ENCODE assay signal across 13 cellular contexts in genomic region chr15:91289324-91289723, GRCh38.
DNase-seq lines count a peak whose midpoint lies in the region; ATAC-seq and TF ChIP-seq lines count a peak whose summit lies in the region.
"Had no signal": no experiment of that assay in that cellular context is flagged by ENCODE, and none has a peak within 500 bp of the region (broad histone marks: within the 10 kb centered on the region; RNA-seq: fewer than 3 reads in every experiment).

No MANE protein-coding gene starts in this region.

- TF ChIP-seq CTCF in OCI-LY1 (IDR thresholded peaks at IDR 0.05; ENCODE audit: low read length) = peak; percentile 43; the same call in 1 of the 2 replicates
- peak; percentile 18 for TF ChIP-seq CTCF in left ventricle myocardium inferior (IDR thresholded peaks at IDR 0.05; ENCODE audit: borderline replicate concordance)
- no peak for TF ChIP-seq CTCF in transverse colon (IDR thresholded peaks at IDR 0.05)
- no peak for TF ChIP-seq CTCF in vagina (IDR thresholded peaks at IDR 0.05)
- TF ChIP-seq CTCF in omental fat pad (IDR thresholded peaks at IDR 0.05) = no peak

- in situ Hi-C loops in G401 (cut with HindIII; ENCODE audit: low sequenced_read_pairs) = no loop called here
- in situ Hi-C loops in transverse colon (cut with MboI; ENCODE audit: low pct_ligation_motif_present in 1 of 4, low pct_unique_long_range_greater_than_20kb in 1 of 4, low sequenced_read_pairs in 3 of 4) = no loop called here

- H3K9me2 ChIP-seq in OCI-LY1 (ENCODE audit: low read depth, low read length) = no peaks in the 10 kb centered on the region

- H3K27ac ChIP-seq in OCI-LY1 (ENCODE audit: low read depth, low read length, poor library complexity, severe bottlenecking) (no peak overlapping the region), left ventricle myocardium inferior (replicated peaks) (no peak overlapping the region), transverse colon (no peak overlapping the region), vagina (no peak overlapping the region), SJCRH30 (no peak overlapping the region)

- H3K4me3 ChIP-seq in H7 (ENCODE audit: insufficient read depth, low read depth, low read length) (no peak overlapping the region), OCI-LY1 (ENCODE audit: low read depth, low read length, poor library complexity, severe bottlenecking) (peak overlapping the region; percentile 20), left ventricle myocardium inferior (no peak overlapping the region), transverse colon (no peak overlapping the region), vagina (no peak overlapping the region), SJCRH30 (no peak overlapping the region)

- DNase-seq in G401 (ENCODE audit: low spot score) = peak; percentile 68
- DNase-seq in H7 = peak; percentile 29
- no peak for DNase-seq in left ventricle myocardium inferior
- DNase-seq in transverse colon = no peak
- DNase-seq in vagina (ENCODE audit: extremely low spot score in 2 of 2) = no peak
- DNase-seq in SJCRH30 = no peak
- no peak for DNase-seq in omental fat pad (ENCODE audit: low spot score)
- DNase-seq: activated T-cell treated with anti-CD3 and anti-CD28 coated beads, Interleukin-2, amount 50 U/mL, for 24 hours; NCI-H187; nucleus accumbens; T-helper 2 cell; trophoblast cell had no signal

- no peak overlapping the region for H3K9ac ChIP-seq in OCI-LY1 (ENCODE audit: low read length)

- H3K27me3 ChIP-seq in H7 (ENCODE audit: control insufficient read depth, insufficient read depth, low read length) (no peaks in the 10 kb centered on the region), OCI-LY1 (ENCODE audit: insufficient read depth, low read length) (peaks cover 5% of the 10 kb centered on the region; the same call in 1 of the 2 replicates), left ventricle myocardium inferior (ENCODE audit: low read depth) (no peaks in the 10 kb centered on the region), transverse colon (peaks cover 16% of the 10 kb centered on the region), vagina (no peaks in the 10 kb centered on the region), SJCRH30 (peaks cover 26% of the 10 kb centered on the region)

- no peaks in the 10 kb centered on the region for H3K79me2 ChIP-seq in OCI-LY1 (ENCODE audit: insufficient read depth, low read length)

- intact Hi-C loops in left ventricle myocardium inferior (cut with micrococcal nuclease) = no loop called here
- intact Hi-C loops in transverse colon (cut with DNase I; ENCODE audit: low total_unique reads) = no loop called here
- intact Hi-C loops in vagina (cut with DNase I) = no loop called here

- H3K36me3 ChIP-seq in H7 (replicated peaks; ENCODE audit: control insufficient read depth, insufficient read depth, low read length) (no peaks in the 10 kb centered on the region), OCI-LY1 (ENCODE audit: insufficient read depth, low read length) (no peaks in the 10 kb centered on the region), left ventricle myocardium inferior (no peaks in the 10 kb centered on the region), transverse colon (no peaks in the 10 kb centered on the region), vagina (no peaks in the 10 kb centered on the region), SJCRH30 (no peaks in the 10 kb centered on the region)

- ATAC-seq in omental fat pad (ENCODE audit: low FRiP score) = no peak

- no peak for TF ChIP-seq EP300 in transverse colon (IDR thresholded peaks at IDR 0.05; ENCODE audit: low read depth)

- no peaks in the 10 kb centered on the region for H3K9me3 ChIP-seq in OCI-LY1 (ENCODE audit: low read length)
- H3K9me3 ChIP-seq in left ventricle myocardium inferior (replicated peaks) = no peaks in the 10 kb centered on the region
- no peaks in the 10 kb centered on the region for H3K9me3 ChIP-seq in transverse colon
- H3K9me3 ChIP-seq in vagina = no peaks in the 10 kb centered on the region
- H3K9me3 ChIP-seq in SJCRH30 (replicated peaks) = no peaks in the 10 kb centered on the region

- no peak overlapping the region; the same call in 1 of the 2 replicates for H3K4me2 ChIP-seq in OCI-LY1 (ENCODE audit: low read length)

- WGBS in transverse colon (ENCODE audit: low coverage in 1 of 2), 2 donors = 57% methylated on average over 1 of the region's 1 CpG; no CpG with 5 or more reads in 1 of the 2 donors

- H3K4me1 ChIP-seq in OCI-LY1 (ENCODE audit: insufficient read depth, low read length, severe bottlenecking) (peaks cover 6% of the 10 kb centered on the region), left ventricle myocardium inferior (peaks cover 3% of the 10 kb centered on the region), transverse colon (no peaks in the 10 kb centered on the region), vagina (no peaks in the 10 kb centered on the region), SJCRH30 (no peaks in the 10 kb centered on the region)

- 0 out of 2 replicates have a peak overlapping the region, but pooled peaks have one; percentile 23 for H2AFZ ChIP-seq in OCI-LY1 (ENCODE audit: low read length)

- H4K20me1 ChIP-seq in OCI-LY1 (ENCODE audit: insufficient read depth, low read length) = no peaks in the 10 kb centered on the region

- no peak for TF ChIP-seq POLR2A in transverse colon (IDR thresholded peaks at IDR 0.05)
- no peak for TF ChIP-seq POLR2A in vagina (IDR thresholded peaks at IDR 0.05)

- H3F3A ChIP-seq in OCI-LY1 (ENCODE audit: insufficient read depth, low read length) = no peaks in the 10 kb centered on the region

Comparison
In these comparisons a context has a peak if more than half of its experiments do, and no peak if none do; other contexts are left out.
1. DNase-seq: peak in G401 (single experiment) and H7 (single experiment); none in left ventricle myocardium inferior (single experiment), transverse colon (single experiment), vagina (0 of 2), SJCRH30 (0 of 2) and omental fat pad (single experiment).
2. CTCF ChIP-seq: peak in OCI-LY1 (single experiment) and left ventricle myocardium inferior (single experiment); none in transverse colon (0 of 5), vagina (0 of 3) and omental fat pad (0 of 3).